Comparison of ENCODE assay signal across 14 cellular contexts in the genomic region with DNA sequence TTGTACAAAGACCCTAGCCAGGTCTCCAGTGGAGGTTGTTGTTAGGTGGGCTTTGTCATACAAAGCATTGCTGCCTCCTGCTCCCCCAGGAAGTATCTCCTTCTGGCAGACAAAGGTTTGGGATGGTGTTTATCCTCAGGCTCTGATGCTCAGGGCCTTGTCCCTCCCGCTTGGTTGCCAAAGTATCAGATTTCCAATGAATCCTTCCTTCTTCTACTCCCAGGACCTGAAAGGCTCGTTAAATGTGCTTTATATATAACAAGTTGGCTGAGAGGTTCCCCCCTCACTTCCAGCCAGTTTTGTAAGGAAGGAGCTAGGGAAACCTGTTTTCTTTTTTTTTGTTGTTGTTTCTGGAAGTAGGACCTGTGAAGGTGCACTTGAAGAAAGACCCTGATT. TPM values are rescaled to one million over a fixed set of nuclear protein-coding genes. Genes with fewer than 3 reads are reported as not detected.
DNase-seq lines count a peak whose midpoint lies in the region; ATAC-seq and TF ChIP-seq lines count a peak whose summit lies in the region.
"Had no signal": no experiment of that assay in that cellular context is flagged by ENCODE, and none has a peak within 500 bp of the region (broad histone marks: within the 10 kb centered on the region; RNA-seq: fewer than 3 reads in every experiment).

No MANE protein-coding gene starts in this region.

- H3K27ac Mint-ChIP-seq in activated CD8-positive, alpha-beta T cell treated with anti-CD3 and anti-CD28 coated beads, Interleukin-2, amount 10 ng/mL, durations not matched to agents 7 days and 5 days = no peak overlapping the region
- H3K27ac Mint-ChIP-seq: IgD-negative memory B cell had no signal

- peak overlapping the region; percentile 14 for H3K27ac ChIP-seq in angular gyrus (ENCODE audit: low read depth, low read length)
- H3K27ac ChIP-seq in left lung = peak overlapping the region; percentile 67 to 79
- H3K27ac ChIP-seq in urinary bladder (ENCODE audit: low read depth) = peak overlapping the region; percentile 83
- H3K27ac ChIP-seq in stomach = peak overlapping the region in 2 of 5 donors; percentile 59 to 78
- H3K27ac ChIP-seq: thoracic aorta had no signal

- H3K36me3 ChIP-seq in left lung (no peaks in the 10 kb centered on the region), urinary bladder (ENCODE audit: insufficient read depth) (no peaks in the 10 kb centered on the region), stomach (no peaks in the 10 kb centered on the region)
- H3K36me3 ChIP-seq: thoracic aorta had no signal

- DNase-seq in NCI-H2196 (lab: John Stamatoyannopoulos, UW; ENCODE audit: unreplicated experiment) = peak; percentile 29
- no peak for DNase-seq in NCI-H2196 treated with DMSO at 0.1 percent for 48 hours (lab: John Stamatoyannopoulos, UW; ENCODE audit: unreplicated experiment)
- no peak for DNase-seq in left lung
- no peak for DNase-seq in activated CD8-positive, alpha-beta T cell treated with anti-CD3 and anti-CD28 coated beads, Interleukin-2, amount 10 ng/mL, durations not matched to agents 7 days and 5 days
- no peak for DNase-seq in stomach
- DNase-seq: activated T-cell treated with anti-CD3 and anti-CD28 coated beads, Interleukin-2, amount 50 U/mL, for 1 hour; naive thymus-derived CD4-positive, alpha-beta T cell; NCI-H748 treated with DMSO at 0.1 percent for 48 hours; T-helper 9 cell had no signal

- H3K9me3 ChIP-seq in left lung (no peaks in the 10 kb centered on the region), stomach (no peaks in the 10 kb centered on the region)
- H3K9me3 ChIP-seq: thoracic aorta had no signal

- CTCF ChIA-PET in activated CD8-positive, alpha-beta T cell treated with anti-CD3 and anti-CD28 coated beads, Interleukin-2, amount 10 ng/mL, durations not matched to agents 7 days and 5 days (lab: Charles Lee) = no interaction called here

- no peaks in the 10 kb centered on the region for H3K27me3 Mint-ChIP-seq in activated CD8-positive, alpha-beta T cell treated with anti-CD3 and anti-CD28 coated beads, Interleukin-2, amount 10 ng/mL, durations not matched to agents 7 days and 5 days (ENCODE audit: low read depth)

- POLR2A ChIA-PET in activated CD8-positive, alpha-beta T cell treated with anti-CD3 and anti-CD28 coated beads, Interleukin-2, amount 10 ng/mL, durations not matched to agents 7 days and 5 days (lab: Charles Lee) = no interaction called here

- H3K4me1 Mint-ChIP-seq in activated CD8-positive, alpha-beta T cell treated with anti-CD3 and anti-CD28 coated beads, Interleukin-2, amount 10 ng/mL, durations not matched to agents 7 days and 5 days (ENCODE audit: low read depth) = peaks cover 10% of the 10 kb centered on the region

- intact Hi-C loops in left lung (cut with DNase I) = no loop called here
- intact Hi-C loops in stomach (cut with DNase I; ENCODE audit: low total_unique reads) = no loop called here

- no peak for TF ChIP-seq EP300 in stomach (IDR thresholded peaks at IDR 0.05)

- no peaks in the 10 kb centered on the region for H3K9me3 Mint-ChIP-seq in activated CD8-positive, alpha-beta T cell treated with anti-CD3 and anti-CD28 coated beads, Interleukin-2, amount 10 ng/mL, durations not matched to agents 7 days and 5 days (ENCODE audit: insufficient read depth)
- H3K9me3 Mint-ChIP-seq: IgD-negative memory B cell; naive thymus-derived CD4-positive, alpha-beta T cell had no signal

- H3K27me3 ChIP-seq in left lung = no peaks in the 10 kb centered on the region
- no peaks in the 10 kb centered on the region for H3K27me3 ChIP-seq in stomach

- 23% methylated on average over 2 of the region's 2 CpGs for WGBS in urinary bladder
- 35 to 60% (median 55%) methylated on average over 2 of the region's 2 CpGs for whole genome bisulfite sequencing in stomach, 5 donors

- H3K4me3 ChIP-seq in left lung (no peak overlapping the region), urinary bladder (ENCODE audit: low read depth, low read length) (no peak overlapping the region), stomach (no peak overlapping the region)
- H3K4me3 ChIP-seq: thoracic aorta had no signal

- ATAC-seq in left lung (peak; percentile 33), HG02981 (IDR thresholded peaks at IDR 0.05; ENCODE audit: unreplicated experiment) (no peak)
- no peak for ATAC-seq in activated CD8-positive, alpha-beta T cell treated with anti-CD3 and anti-CD28 coated beads, Interleukin-2, amount 10 ng/mL, durations not matched to agents 7 days and 5 days
- ATAC-seq: naive thymus-derived CD4-positive, alpha-beta T cell had no signal

- no peaks in the 10 kb centered on the region for H3K36me3 Mint-ChIP-seq in activated CD8-positive, alpha-beta T cell treated with anti-CD3 and anti-CD28 coated beads, Interleukin-2, amount 10 ng/mL, durations not matched to agents 7 days and 5 days (ENCODE audit: low read depth)
- H3K36me3 Mint-ChIP-seq: IgD-negative memory B cell; naive thymus-derived CD4-positive, alpha-beta T cell had no signal

- no peak for TF ChIP-seq CTCF in left lung (IDR thresholded peaks at IDR 0.05)
- no peak for TF ChIP-seq CTCF in stomach (IDR thresholded peaks at IDR 0.05)

- H3K4me3 Mint-ChIP-seq in activated CD8-positive, alpha-beta T cell treated with anti-CD3 and anti-CD28 coated beads, Interleukin-2, amount 10 ng/mL, durations not matched to agents 7 days and 5 days = no peak overlapping the region
- H3K4me3 Mint-ChIP-seq: IgD-negative memory B cell; naive thymus-derived CD4-positive, alpha-beta T cell had no signal

- H3K4me1 ChIP-seq in left lung (peaks cover 22 to 23% of the 10 kb centered on the region in 2 donors), urinary bladder (ENCODE audit: insufficient read depth) (no peaks in the 10 kb centered on the region), stomach (peaks cover 6 to 37% (median 27%) of the 10 kb centered on the region in 4 donors)

- TF ChIP-seq POLR2A in stomach (IDR thresholded peaks at IDR 0.05) = no peak

RNA-seq across cellular contexts. Expression of gene PTK7, which starts 14.4 kb away (rescaled TPM):
- total RNA-seq in left lung (100 to 1,000 TPM in 1 of 2 donors, 10 to 100 TPM in 1; 89.2 to 179 TPM), urinary bladder (89.6 TPM), stomach (10 to 100 TPM in 4 of 5 donors, 1 to 10 TPM in 1; 8.2 to 64.9 (median 28.8) TPM)
- polyA plus RNA-seq in urinary bladder (49.6 TPM), stomach (10 to 100 TPM in 2 of 3 donors, 1 to 10 TPM in 1; 4.0 to 31.1 (median 12.1) TPM)
- 1 to 10 TPM; 1.2 to 1.8 TPM for total RNA-seq in activated CD8-positive, alpha-beta T cell treated with anti-CD3 and anti-CD28 coated beads, Interleukin-2, amount 10 ng/mL, durations not matched to agents 7 days and 5 days
- polyA plus RNA-seq: IgD-negative memory B cell had no signal

RNA-seq across cellular contexts. Expression of gene KLC4, which starts 31.1 kb away (rescaled TPM):
- total RNA-seq in left lung (10 to 100 TPM; 20.2 to 38.8 TPM), urinary bladder (17.1 TPM), stomach (100 to 1,000 TPM in 2 of 5 donors, 10 to 100 TPM in 3; 24.4 to 410 (median 61.1) TPM)
- polyA plus RNA-seq in urinary bladder (31.9 TPM), stomach (10 to 100 TPM; 23.5 to 38.5 (median 31.1) TPM)
- total RNA-seq in activated CD8-positive, alpha-beta T cell treated with anti-CD3 and anti-CD28 coated beads, Interleukin-2, amount 10 ng/mL, durations not matched to agents 7 days and 5 days = 10 to 100 TPM; 11.1 to 12.4 TPM

RNA-seq across cellular contexts. Expression of gene MRPL2, which starts 31.3 kb away (rescaled TPM):
- total RNA-seq in left lung (10 to 100 TPM; 35.2 to 43.4 TPM), urinary bladder (9.3 TPM), stomach (10 to 100 TPM in 2 of 5 donors, 1 to 10 TPM in 3; 3.5 to 28.1 (median 8.8) TPM)
- polyA plus RNA-seq in urinary bladder (61.6 TPM), stomach (10 to 100 TPM; 40.0 to 74.8 (median 49.8) TPM)
- 10 to 100 TPM; 57.5 to 58.7 TPM for total RNA-seq in activated CD8-positive, alpha-beta T cell treated with anti-CD3 and anti-CD28 coated beads, Interleukin-2, amount 10 ng/mL, durations not matched to agents 7 days and 5 days

RNA-seq across cellular contexts. Expression of gene CUL7, which starts 36.9 kb away (rescaled TPM):
- total RNA-seq in left lung (10 to 100 TPM; 22.0 to 28.4 TPM), urinary bladder (26.5 TPM), stomach (10 to 100 TPM in 4 of 5 donors, 1 to 10 TPM in 1; 9.9 to 26.1 (median 14.1) TPM)
- polyA plus RNA-seq in urinary bladder (10.8 TPM), stomach (1 to 10 TPM; 4.4 to 5.9 (median 4.7) TPM)
- 1 to 10 TPM; 8.5 to 8.9 TPM for total RNA-seq in activated CD8-positive, alpha-beta T cell treated with anti-CD3 and anti-CD28 coated beads, Interleukin-2, amount 10 ng/mL, durations not matched to agents 7 days and 5 days
